Comparison of ENCODE assay signal across 1 cellular context in genomic region chr18:3245853-3246635, GRCh38.
TF ChIP-seq lines count a peak whose summit lies in the region.

No MANE protein-coding gene starts in this region.

TF ChIP-seq in K562, 482 proteins besides CTCF, POLR2A, EP300 and RAD21 (continued from another document and continues in another):
- TF ChIP-seq ZBTB34 (CRISPR knock-in tag; IDR thresholded peaks at IDR 0.05) (0 out of 2 replicates have a peak, but pooled peaks have one; percentile 44), POLR2H (tag; IDR thresholded peaks at IDR 0.05; ENCODE audit: low read depth) (no peak), ARNT (IDR thresholded peaks at IDR 0.05) (no peak; a peak in 2 of 4 replicates), SP2 (IDR thresholded peaks at IDR 0.05; ENCODE audit: extremely low read depth, low read depth, low read length, poor library complexity, severe bottlenecking) (no peak), ARID1B (IDR thresholded peaks at IDR 0.05) (no peak), ZNF511 (CRISPR knock-in tag; IDR thresholded peaks at IDR 0.05) (peak; percentile 78; the same call in 1 of the 2 replicates), THAP12 (CRISPR knock-in tag; IDR thresholded peaks at IDR 0.05) (no peak), ZNF79 (CRISPR knock-in tag; IDR thresholded peaks at IDR 0.05; ENCODE audit: low read depth) (no peak), ZNF445 (CRISPR knock-in tag; IDR thresholded peaks at IDR 0.05; ENCODE audit: low read depth) (no peak), SAP30 (IDR thresholded peaks at IDR 0.05; ENCODE audit: borderline replicate concordance, insufficient read depth, low read depth, low read length, poor library complexity, severe bottlenecking) (no peak), PCBP2 (IDR thresholded peaks at IDR 0.05; ENCODE audit: low read depth, low read length, poor library complexity, severe bottlenecking) (no peak), NFE2L1 (tag; IDR thresholded peaks at IDR 0.05; ENCODE audit: borderline replicate concordance, low read depth) (no peak), ELK1 (CRISPR knock-in tag; IDR thresholded peaks at IDR 0.05) (no peak), HNRNPUL1 (IDR thresholded peaks at IDR 0.05; ENCODE audit: low read length) (peak; percentile 64; the same call in 1 of the 2 replicates), YBX1 (IDR thresholded peaks at IDR 0.05) (no peak), VEZF1 (CRISPR knock-in tag; IDR thresholded peaks at IDR 0.05) (no peak), CEBPG (CRISPR knock-in tag; IDR thresholded peaks at IDR 0.05) (no peak; the same call in 1 of the 2 replicates), CEBPG (tag; conservative IDR thresholded peaks at IDR 0.05 in 1 of 2, IDR thresholded peaks at IDR 0.05 in 1 of 2) (peak in 1 of 2 experiments; percentile 88; a peak in 2 of 4 replicates), ASH1L (IDR thresholded peaks at IDR 0.05; ENCODE audit: borderline replicate concordance, low read depth, partially characterized antibody) (no peak), ZNF175 (CRISPR knock-in tag; IDR thresholded peaks at IDR 0.05; ENCODE audit: low read depth) (0 out of 2 replicates have a peak, but pooled peaks have one; percentile 51), ZNF408 (CRISPR knock-in tag; IDR thresholded peaks at IDR 0.05; ENCODE audit: low read depth) (no peak), CBX2 (IDR thresholded peaks at IDR 0.05; ENCODE audit: insufficient read depth, low read length, poor library complexity, severe bottlenecking) (no peak), MBD2 (IDR thresholded peaks at IDR 0.05; ENCODE audit: borderline replicate concordance, low read depth) (no peak), SMARCA5 (IDR thresholded peaks at IDR 0.05) (peak; percentile 23; the same call in 1 of the 2 replicates), KLF1 (tag; IDR thresholded peaks at IDR 0.05) (no peak), MCM5 (IDR thresholded peaks at IDR 0.05; ENCODE audit: low read depth) (no peak), POLR2G (IDR thresholded peaks at IDR 0.05; ENCODE audit: low read depth, low read length) (peak; percentile 86), PRPF4 (IDR thresholded peaks at IDR 0.05; ENCODE audit: insufficient read depth, low read depth, low read length, poor library complexity, severe bottlenecking) (no peak), SMAD4 (CRISPR knock-in tag; conservative IDR thresholded peaks at IDR 0.05) (no peak), BCL6 (CRISPR knock-in tag; IDR thresholded peaks at IDR 0.05) (no peak), SMAD3 (CRISPR knock-in tag; conservative IDR thresholded peaks at IDR 0.05) (peak; percentile 12; the same call in 1 of the 2 replicates), RERE (CRISPR knock-in tag; IDR thresholded peaks at IDR 0.05; ENCODE audit: borderline replicate concordance) (no peak), NR2F6 (CRISPR knock-in tag; IDR thresholded peaks at IDR 0.05) (0 out of 2 replicates have a peak, but pooled peaks have one; percentile 53), CBX5 (IDR thresholded peaks at IDR 0.05; ENCODE audit: borderline replicate concordance, low read depth) (no peak; the same call in 1 of the 2 replicates), CBFB (CRISPR knock-in tag; IDR thresholded peaks at IDR 0.05) (0 out of 2 replicates have a peak, but pooled peaks have one; percentile 71), GABPB1 (CRISPR knock-in tag; IDR thresholded peaks at IDR 0.05) (peak; percentile 59; the same call in 1 of the 2 replicates), ZBTB9 (CRISPR knock-in tag; IDR thresholded peaks at IDR 0.05) (0 out of 2 replicates have a peak, but pooled peaks have one; percentile 10), NELFE (IDR thresholded peaks at IDR 0.05; ENCODE audit: insufficient read depth, insufficient read length) (no peak), ZNF12 (CRISPR knock-in tag; IDR thresholded peaks at IDR 0.05) (no peak), AFF4 (CRISPR knock-in tag; IDR thresholded peaks at IDR 0.05) (peak; percentile 57; the same call in 1 of the 2 replicates), SMAD1 (IDR thresholded peaks at IDR 0.05; ENCODE audit: low read depth, low read length, partially characterized antibody) (no peak), ZNF280B (CRISPR knock-in tag; IDR thresholded peaks at IDR 0.05) (no peak), KLF6 (CRISPR knock-in tag; IDR thresholded peaks at IDR 0.05; ENCODE audit: borderline replicate concordance) (no peak), BCOR (IDR thresholded peaks at IDR 0.05) (0 out of 2 replicates have a peak, but pooled peaks have one; percentile 8)
